ENCODE assay signal across 24 cellular contexts in genomic region chr10:109247819-109248218, GRCh38.
"Had no signal": no experiment of that assay in that cellular context is flagged by ENCODE, and none has a peak within 500 bp of the region (broad histone marks: within the 10 kb centered on the region; RNA-seq: fewer than 3 reads in every experiment).

No MANE protein-coding gene starts in this region.

- H3K9me3 ChIP-seq: lower lobe of right lung, right atrium auricular region, sigmoid colon, thoracic aorta, tibial nerve, upper lobe of left lung had no signal

- H3K79me2 ChIP-seq: parathyroid adenoma had no signal

- H3K9ac ChIP-seq: parathyroid adenoma had no signal

- ATAC-seq: effector memory CD8-positive, alpha-beta T cell; heart right ventricle; left ventricle myocardium superior; lower lobe of right lung; natural killer cell treated with Interleukin-12 subunit alpha and Interleukin-12 subunit beta and Interleukin-15 and Interleukin-18, amount 100 ng/mL, for 72 hours; stimulated activated memory B cell treated with anti-CD40 and anti-IgM and Interleukin-4, amounts not matched to agents 10 μg/mL and 1 μg/mL and 100 μg/mL, for 72 hours had no signal

- H3K36me3 ChIP-seq: esophagus squamous epithelium, heart right ventricle, lower lobe of right lung, right atrium auricular region, sigmoid colon, spleen, thoracic aorta, tibial nerve, upper lobe of left lung had no signal

- H3K27ac ChIP-seq: esophagus squamous epithelium, heart right ventricle, lower lobe of right lung, parathyroid adenoma, right atrium auricular region, sigmoid colon, spleen, thoracic aorta, tibial nerve, upper lobe of left lung had no signal

- DNase-seq: cortex of kidney; effector memory CD8-positive, alpha-beta T cell; erythroblast; esophagus squamous epithelium; foreskin melanocyte; glutamatergic neuron; heart right ventricle; hypothalamus; immature natural killer cell; islet precursor cell; kidney glomerular epithelial cell; left ventricle myocardium superior; lower lobe of right lung; naive B cell; sigmoid colon; spleen; stimulated activated CD4-positive, alpha-beta T cell treated with anti-CD3 and anti-CD28 coated beads, Interleukin-4, amount 100 ng/mL, for 4 hours; upper lobe of left lung had no signal

- H3K4me3 ChIP-seq: esophagus squamous epithelium, heart right ventricle, lower lobe of right lung, right atrium auricular region, sigmoid colon, spleen, thoracic aorta, tibial nerve, upper lobe of left lung had no signal

- H3K4me1 ChIP-seq: esophagus squamous epithelium, heart right ventricle, lower lobe of right lung, parathyroid adenoma, right atrium auricular region, sigmoid colon, spleen, tibial nerve, upper lobe of left lung had no signal

- H2AFZ ChIP-seq: parathyroid adenoma had no signal

- H3K27me3 ChIP-seq: esophagus squamous epithelium, heart right ventricle, right atrium auricular region, sigmoid colon, spleen, tibial nerve, upper lobe of left lung had no signal
